ENCODE assay signal across 30 cellular contexts in the genomic region with DNA sequence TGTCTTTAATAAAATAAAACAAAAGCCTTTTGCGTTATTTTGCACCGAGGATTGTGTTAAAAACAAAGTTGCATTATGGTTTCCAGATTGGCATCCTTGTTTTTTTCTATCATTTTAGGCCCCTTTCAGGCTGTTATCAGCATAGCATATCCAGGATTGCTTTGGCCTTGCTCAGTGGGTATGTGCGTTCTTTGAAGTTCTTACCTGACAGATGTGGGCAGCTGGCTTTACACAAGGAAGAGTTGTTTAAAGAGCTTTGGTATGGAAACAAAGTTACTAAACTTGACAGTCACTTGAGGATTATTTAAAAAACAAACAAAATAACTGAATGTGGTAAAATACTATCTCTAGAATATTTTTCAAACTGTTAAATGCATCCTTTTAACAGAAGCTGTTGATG.
"Had no signal": no experiment of that assay in that cellular context is flagged by ENCODE, and none has a peak within 500 bp of the region (broad histone marks: within the 10 kb centered on the region; RNA-seq: fewer than 3 reads in every experiment).

No MANE protein-coding gene starts in this region.

- H3K9me3 Mint-ChIP-seq: activated CD4-positive, alpha-beta memory T cell treated with anti-CD3 and anti-CD28 coated beads, Interleukin-2, amount 10 ng/mL, durations not matched to agents 7 days and 5 days; activated CD4-positive, alpha-beta T cell treated with anti-CD3 and anti-CD28 coated beads, Interleukin-2, amount 10 ng/mL, durations not matched to agents 7 days and 5 days; activated naive CD4-positive, alpha-beta T cell treated with anti-CD3 and anti-CD28 coated beads, Interleukin-2, amount 10 ng/mL, durations not matched to agents 7 days and 5 days; activated naive CD8-positive, alpha-beta T cell treated with anti-CD3 and anti-CD28 coated beads, Interleukin-2, amount 10 ng/mL, durations not matched to agents 7 days and 5 days; activated T-cell treated with anti-CD3 and anti-CD28 coated beads, Interleukin-2, amount 50 U/mL, for 24 hours; activated T-cell treated with anti-CD3 and anti-CD28 coated beads, Interleukin-2, amount 50 U/mL, for 72 hours; effector memory CD8-positive, alpha-beta T cell had no signal

- H3K27me3 Mint-ChIP-seq: activated CD4-positive, alpha-beta memory T cell treated with anti-CD3 and anti-CD28 coated beads, Interleukin-2, amount 10 ng/mL, durations not matched to agents 7 days and 5 days; activated CD4-positive, alpha-beta T cell treated with anti-CD3 and anti-CD28 coated beads, Interleukin-2, amount 10 ng/mL, durations not matched to agents 7 days and 5 days; activated naive CD4-positive, alpha-beta T cell treated with anti-CD3 and anti-CD28 coated beads, Interleukin-2, amount 10 ng/mL, durations not matched to agents 7 days and 5 days; activated naive CD8-positive, alpha-beta T cell treated with anti-CD3 and anti-CD28 coated beads, Interleukin-2, amount 10 ng/mL, durations not matched to agents 7 days and 5 days; activated T-cell treated with anti-CD3 and anti-CD28 coated beads, Interleukin-2, amount 50 U/mL, for 24 hours; effector memory CD8-positive, alpha-beta T cell; T-helper 17 cell had no signal

- H3K27ac ChIP-seq: body of pancreas, esophagus muscularis mucosa, foreskin keratinocyte, gastrocnemius medialis, heart left ventricle had no signal

- DNase-seq: activated CD4-positive, alpha-beta memory T cell treated with anti-CD3 and anti-CD28 coated beads, Interleukin-2, amount 10 ng/mL, durations not matched to agents 7 days and 5 days; activated CD4-positive, alpha-beta T cell treated with anti-CD3 and anti-CD28 coated beads for 1 hour; activated CD4-positive, alpha-beta T cell treated with anti-CD3 and anti-CD28 coated beads for 4 hours; activated CD4-positive, alpha-beta T cell treated with anti-CD3 and anti-CD28 coated beads, Interleukin-2, amount 10 ng/mL, durations not matched to agents 7 days and 5 days; activated CD4-positive, alpha-beta T cell treated with anti-CD3 and anti-CD28 coated beads, Interleukin-2, amount 50 U/mL, for 4 hours; activated CD8-positive, alpha-beta memory T cell treated with anti-CD3 and anti-CD28 coated beads, Interleukin-2, amount 50 U/mL, for 48 hours; activated gamma-delta T cell; activated naive CD4-positive, alpha-beta T cell; activated naive CD4-positive, alpha-beta T cell treated with anti-CD3 and anti-CD28 coated beads, Interleukin-2, amount 10 ng/mL, durations not matched to agents 7 days and 5 days; activated naive CD8-positive, alpha-beta T cell treated with anti-CD3 and anti-CD28 coated beads, Interleukin-2, amount 10 ng/mL, durations not matched to agents 7 days and 5 days; activated T-cell treated with anti-CD3 and anti-CD28 coated beads for 4 hours; activated T-cell treated with anti-CD3 and anti-CD28 coated beads, Interleukin-2, amount 50 U/mL, for 24 hours; activated T-cell treated with anti-CD3 and anti-CD28 coated beads, Interleukin-2, amount 50 U/mL, for 72 hours; amniotic stem cell; anterior cingulate cortex; body of pancreas; caudate nucleus; cortex of kidney; dermis blood vessel endothelial cell; effector CD4-positive, alpha-beta T cell; effector memory CD8-positive, alpha-beta T cell; erythroblast; foreskin keratinocyte; gastrocnemius medialis; glutamatergic neuron; heart left ventricle; T-helper 1 cell; T-helper 17 cell had no signal

- H3K4me3 ChIP-seq: body of pancreas, esophagus muscularis mucosa, gastrocnemius medialis, heart left ventricle had no signal

- FAIRE-seq: colon had no signal

- H3K4me3 Mint-ChIP-seq: activated CD4-positive, alpha-beta memory T cell treated with anti-CD3 and anti-CD28 coated beads, Interleukin-2, amount 10 ng/mL, durations not matched to agents 7 days and 5 days; activated CD4-positive, alpha-beta T cell treated with anti-CD3 and anti-CD28 coated beads, Interleukin-2, amount 10 ng/mL, durations not matched to agents 7 days and 5 days; activated naive CD4-positive, alpha-beta T cell treated with anti-CD3 and anti-CD28 coated beads, Interleukin-2, amount 10 ng/mL, durations not matched to agents 7 days and 5 days; activated naive CD8-positive, alpha-beta T cell treated with anti-CD3 and anti-CD28 coated beads, Interleukin-2, amount 10 ng/mL, durations not matched to agents 7 days and 5 days; activated T-cell treated with anti-CD3 and anti-CD28 coated beads, Interleukin-2, amount 50 U/mL, for 24 hours; activated T-cell treated with anti-CD3 and anti-CD28 coated beads, Interleukin-2, amount 50 U/mL, for 72 hours; effector memory CD8-positive, alpha-beta T cell; T-helper 17 cell had no signal

- H3K27ac Mint-ChIP-seq: activated CD4-positive, alpha-beta memory T cell treated with anti-CD3 and anti-CD28 coated beads, Interleukin-2, amount 10 ng/mL, durations not matched to agents 7 days and 5 days; activated CD4-positive, alpha-beta T cell treated with anti-CD3 and anti-CD28 coated beads, Interleukin-2, amount 10 ng/mL, durations not matched to agents 7 days and 5 days; activated T-cell treated with anti-CD3 and anti-CD28 coated beads, Interleukin-2, amount 50 U/mL, for 24 hours; activated T-cell treated with anti-CD3 and anti-CD28 coated beads, Interleukin-2, amount 50 U/mL, for 72 hours had no signal

- H3K27me3 ChIP-seq: body of pancreas, esophagus muscularis mucosa, foreskin keratinocyte, gastrocnemius medialis, heart left ventricle had no signal

- ATAC-seq: activated T-cell treated with anti-CD3 and anti-CD28 coated beads, Interleukin-2, amount 50 U/mL, for 72 hours; body of pancreas; effector memory CD8-positive, alpha-beta T cell; foreskin keratinocyte; gastrocnemius medialis; heart left ventricle; T-helper 17 cell had no signal

- H3K9me3 ChIP-seq: body of pancreas, esophagus muscularis mucosa, gastrocnemius medialis, heart left ventricle had no signal
